9 cellular contexts compared by ENCODE assay signal in genomic region chr10:73887038-73888015, GRCh38. TPM values are rescaled to one million over a fixed set of nuclear protein-coding genes. Genes with fewer than 3 reads are reported as not detected.
DNase-seq lines count a peak whose midpoint lies in the region; ATAC-seq and TF ChIP-seq lines count a peak whose summit lies in the region.
"Had no signal": no experiment of that assay in that cellular context is flagged by ENCODE, and none has a peak within 500 bp of the region (broad histone marks: within the 10 kb centered on the region; RNA-seq: fewer than 3 reads in every experiment).

No MANE protein-coding gene starts in this region.

- no peaks in the 10 kb centered on the region for H3K27me3 Mint-ChIP-seq in activated CD4-positive, alpha-beta memory T cell treated with anti-CD3 and anti-CD28 coated beads for 36 hours

- peak overlapping the region; percentile 67 for H3K4me2 ChIP-seq in hepatocyte

- no peaks in the 10 kb centered on the region for H4K20me1 ChIP-seq in hepatocyte (ENCODE audit: insufficient read depth, poor library complexity, severe bottlenecking)

- no peaks in the 10 kb centered on the region for H3K9me2 ChIP-seq in hepatocyte (replicated peaks; ENCODE audit: insufficient read depth)

- no peaks in the 10 kb centered on the region for H3K9me3 ChIP-seq in hepatocyte (ENCODE audit: low read depth)
- no peaks in the 10 kb centered on the region for H3K9me3 ChIP-seq in spleen

- POLR2A ChIA-PET in activated CD4-positive, alpha-beta memory T cell treated with anti-CD3 and anti-CD28 coated beads for 36 hours (lab: Charles Lee) = interaction anchor here (1.3 to 1.5 kb wide), 2 partner anchors 53 kb away, joined by 5 read pairs; no protein-coding TSS in a partner anchor

- H3K27ac Mint-ChIP-seq in activated CD4-positive, alpha-beta memory T cell treated with anti-CD3 and anti-CD28 coated beads for 36 hours = no peak overlapping the region

- no peaks in the 10 kb centered on the region for H3K79me2 ChIP-seq in hepatocyte

- DNase-seq in NCI-H2227 (lab: John Stamatoyannopoulos, UW; ENCODE audit: unreplicated experiment) = peak; percentile 11
- no peak for DNase-seq in NCI-H2227 treated with DMSO at 0.1 percent for 48 hours (lab: John Stamatoyannopoulos, UW)
- peak; percentile 85 for DNase-seq in hepatocyte (ENCODE audit: low spot score)
- DNase-seq in spleen = no peak
- DNase-seq in stimulated activated CD4-positive, alpha-beta T cell treated with anti-CD3 and anti-CD28 coated beads, Interleukin-2, amount 100 ng/mL, for 24 hours = no peak
- DNase-seq in activated CD4-positive, alpha-beta memory T cell treated with anti-CD3 and anti-CD28 coated beads for 36 hours = no peak
- DNase-seq: CD4-positive, CD25-positive, alpha-beta regulatory T cell had no signal

- peak overlapping the region; percentile 40 for H2AFZ ChIP-seq in hepatocyte

- ATAC-seq in GM19455 (IDR thresholded peaks at IDR 0.05; ENCODE audit: unreplicated experiment) = no peak

- H3K27ac ChIP-seq in angular gyrus (ENCODE audit: low read depth, low read length) (peak overlapping the region; percentile 54), hepatocyte (peak overlapping the region; percentile 89), spleen (peak overlapping the region in 6 of 8 donors; percentile 14 to 68 (median 60))

- CTCF ChIA-PET in activated CD4-positive, alpha-beta memory T cell treated with anti-CD3 and anti-CD28 coated beads for 36 hours (lab: Charles Lee) = interaction anchor here (0.6 to 13.8 kb wide), 29 partner anchors 7 to 221 kb away, joined by 3 to 486 read pairs (median 8); partner anchors contain the start of gene PLAU

- WGBS in hepatocyte (ENCODE audit: low lambda C conversion rate, missing lambda C conversion rate) = 37% methylated on average over 15 of the region's 15 CpGs
- WGBS in spleen, 5 donors = 66 to 80% (median 74%) methylated on average over 13 to 15 of the region's 15 CpGs

- TF ChIP-seq CTCF in hepatocyte (IDR thresholded peaks at IDR 0.05; ENCODE audit: poor library complexity) = no peak
- TF ChIP-seq CTCF in spleen (IDR thresholded peaks at IDR 0.05 in 8 of 11, conservative IDR thresholded peaks at IDR 0.05 in 3 of 11) = no peak

- TF ChIP-seq POLR2A in spleen (IDR thresholded peaks at IDR 0.05) = no peak

- H3K9me3 Mint-ChIP-seq in activated CD4-positive, alpha-beta memory T cell treated with anti-CD3 and anti-CD28 coated beads for 36 hours = no peaks in the 10 kb centered on the region
- H3K9me3 Mint-ChIP-seq: CD4-positive, CD25-positive, alpha-beta regulatory T cell had no signal

- intact Hi-C loops in spleen (cut with DNase I; ENCODE audit: low total_unique reads) = loop anchor here (5.0 kb wide), 2 partner anchors 50 to 195 kb away; no protein-coding TSS in a partner anchor
- intact Hi-C loops in activated CD4-positive, alpha-beta memory T cell treated with anti-CD3 and anti-CD28 coated beads for 36 hours (cut with micrococcal nuclease) = loop anchor here (2.0 to 5.0 kb wide), 3 partner anchors 21 to 70 kb away; no protein-coding TSS in a partner anchor

- H3K4me1 Mint-ChIP-seq in activated CD4-positive, alpha-beta memory T cell treated with anti-CD3 and anti-CD28 coated beads for 36 hours (ENCODE audit: low read depth) = peaks cover 2% of the 10 kb centered on the region

- H3K4me3 ChIP-seq in hepatocyte = no peak overlapping the region
- no peak overlapping the region for H3K4me3 ChIP-seq in spleen

- H3K4me1 ChIP-seq in hepatocyte (ENCODE audit: insufficient read depth) = peaks cover 30% of the 10 kb centered on the region
- H3K4me1 ChIP-seq in spleen = peaks cover 3 to 35% (median 13%) of the 10 kb centered on the region in 6 donors

- H3K36me3 ChIP-seq in hepatocyte (replicated peaks; ENCODE audit: insufficient read depth, low read depth) = no peaks in the 10 kb centered on the region
- H3K36me3 ChIP-seq in spleen = no peaks in the 10 kb centered on the region

- H3K27me3 ChIP-seq in hepatocyte (no peaks in the 10 kb centered on the region), spleen (replicated peaks in 1 of 7) (no peaks in the 10 kb centered on the region)

- H3K36me3 Mint-ChIP-seq in activated CD4-positive, alpha-beta memory T cell treated with anti-CD3 and anti-CD28 coated beads for 36 hours = no peaks in the 10 kb centered on the region
- H3K36me3 Mint-ChIP-seq: CD4-positive, CD25-positive, alpha-beta regulatory T cell had no signal

- no peak overlapping the region for H3K4me3 Mint-ChIP-seq in activated CD4-positive, alpha-beta memory T cell treated with anti-CD3 and anti-CD28 coated beads for 36 hours
- H3K4me3 Mint-ChIP-seq: CD4-positive, CD25-positive, alpha-beta regulatory T cell had no signal

RNA-seq across cellular contexts. Expression of gene CAMK2G, which starts 13.0 kb away (rescaled TPM):
- total RNA-seq in hepatocyte (22.5 and 25.0 TPM in 2 replicates), spleen (10 to 100 TPM; 32.7 to 55.2 (median 45.8) TPM)
- polyA plus RNA-seq in hepatocyte (5.2 and 5.9 TPM in 2 replicates), spleen (10 to 100 TPM; 10.4 to 18.0 (median 17.1) TPM)
- total RNA-seq in activated CD4-positive, alpha-beta memory T cell treated with anti-CD3 and anti-CD28 coated beads for 36 hours = 10 to 100 TPM; 20.8 to 21.5 TPM

RNA-seq across cellular contexts. Expression of gene PLAU, which starts 23.6 kb away (rescaled TPM):
- total RNA-seq in hepatocyte = 2.8 and 5.2 TPM in 2 replicates
- 10.4 and 11.1 TPM in 2 replicates for polyA plus RNA-seq in hepatocyte
- 10 to 100 TPM; 19.1 to 95.0 (median 40.7) TPM for total RNA-seq in spleen
- 10 to 100 TPM in 2 of 3 donors, 1 to 10 TPM in 1; 9.6 to 18.3 (median 16.8) TPM for polyA plus RNA-seq in spleen
- under 1 TPM; 0.45 to 0.73 TPM for total RNA-seq in activated CD4-positive, alpha-beta memory T cell treated with anti-CD3 and anti-CD28 coated beads for 36 hours
- polyA plus RNA-seq: CD4-positive, CD25-positive, alpha-beta regulatory T cell had no signal

Comparison
In these comparisons a context has a peak if more than half of its experiments do, and no peak if none do; other contexts are left out.
1. DNase-seq: peak in NCI-H2227 (single experiment) and hepatocyte (single experiment); none in NCI-H2227 treated with DMSO at 0.1 percent for 48 hours (single experiment), spleen (single experiment), stimulated activated CD4-positive, alpha-beta T cell treated with anti-CD3 and anti-CD28 coated beads, Interleukin-2, amount 100 ng/mL, for 24 hours (0 of 2) and activated CD4-positive, alpha-beta memory T cell treated with anti-CD3 and anti-CD28 coated beads for 36 hours (single experiment).
2. Peak in every context shown above with its lines, with median percentiles within 50 percentile points of each other: H3K27ac ChIP-seq.